1 cellular context compared by ENCODE assay signal in the genomic region with DNA sequence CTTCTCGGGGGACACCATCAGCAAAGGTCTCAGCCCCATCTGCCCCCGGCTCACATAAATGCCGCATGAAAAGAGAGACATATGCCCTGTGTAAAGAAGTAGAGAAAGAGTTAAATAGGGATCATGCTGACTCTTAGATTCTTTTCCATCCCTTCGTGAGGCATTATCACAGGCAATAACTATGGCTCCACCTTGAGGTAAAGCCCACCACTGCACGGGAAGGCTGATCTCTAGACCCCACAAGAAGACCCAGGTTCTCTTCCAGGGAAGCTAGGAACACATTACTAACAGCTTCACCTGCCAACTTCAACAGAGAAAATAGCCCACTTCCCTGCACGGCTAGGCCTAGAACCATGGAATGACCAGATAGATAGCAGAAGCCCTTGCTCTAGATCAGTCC.
TF ChIP-seq lines count a peak whose summit lies in the region.

No MANE protein-coding gene starts in this region.

TF ChIP-seq in SK-N-SH, 30 proteins besides CTCF, POLR2A, EP300 and RAD21 (continued from another document):
- TF ChIP-seq, protein P1, sequence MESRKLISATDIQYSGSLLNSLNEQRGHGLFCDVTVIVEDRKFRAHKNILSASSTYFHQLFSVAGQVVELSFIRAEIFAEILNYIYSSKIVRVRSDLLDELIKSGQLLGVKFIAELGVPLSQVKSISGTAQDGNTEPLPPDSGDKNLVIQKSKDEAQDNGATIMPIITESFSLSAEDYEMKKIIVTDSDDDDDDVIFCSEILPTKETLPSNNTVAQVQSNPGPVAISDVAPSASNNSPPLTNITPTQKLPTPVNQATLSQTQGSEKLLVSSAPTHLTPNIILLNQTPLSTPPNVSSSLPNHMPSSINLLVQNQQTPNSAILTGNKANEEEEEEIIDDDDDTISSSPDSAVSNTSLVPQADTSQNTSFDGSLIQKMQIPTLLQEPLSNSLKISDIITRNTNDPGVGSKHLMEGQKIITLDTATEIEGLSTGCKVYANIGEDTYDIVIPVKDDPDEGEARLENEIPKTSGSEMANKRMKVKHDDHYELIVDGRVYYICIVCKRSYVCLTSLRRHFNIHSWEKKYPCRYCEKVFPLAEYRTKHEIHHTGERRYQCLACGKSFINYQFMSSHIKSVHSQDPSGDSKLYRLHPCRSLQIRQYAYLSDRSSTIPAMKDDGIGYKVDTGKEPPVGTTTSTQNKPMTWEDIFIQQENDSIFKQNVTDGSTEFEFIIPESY (IDR thresholded peaks at IDR 0.05; ENCODE audit: borderline replicate concordance, low read depth) = no peak
- TF ChIP-seq, protein P2, sequence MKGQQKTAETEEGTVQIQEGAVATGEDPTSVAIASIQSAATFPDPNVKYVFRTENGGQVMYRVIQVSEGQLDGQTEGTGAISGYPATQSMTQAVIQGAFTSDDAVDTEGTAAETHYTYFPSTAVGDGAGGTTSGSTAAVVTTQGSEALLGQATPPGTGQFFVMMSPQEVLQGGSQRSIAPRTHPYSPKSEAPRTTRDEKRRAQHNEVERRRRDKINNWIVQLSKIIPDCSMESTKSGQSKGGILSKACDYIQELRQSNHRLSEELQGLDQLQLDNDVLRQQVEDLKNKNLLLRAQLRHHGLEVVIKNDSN (IDR thresholded peaks at IDR 0.05; ENCODE audit: borderline replicate concordance, low read depth) = no peak
- TF ChIP-seq JUND (IDR thresholded peaks at IDR 0.05) = no peak
- TF ChIP-seq TAF1 (IDR thresholded peaks at IDR 0.05; ENCODE audit: borderline replicate concordance, low read depth, low read length) = no peak
- TF ChIP-seq FOSL2 (IDR thresholded peaks at IDR 0.05; ENCODE audit: borderline replicate concordance, low read depth) = no peak
- TF ChIP-seq TCF12 (IDR thresholded peaks at IDR 0.05) = no peak
- TF ChIP-seq, protein P3, sequence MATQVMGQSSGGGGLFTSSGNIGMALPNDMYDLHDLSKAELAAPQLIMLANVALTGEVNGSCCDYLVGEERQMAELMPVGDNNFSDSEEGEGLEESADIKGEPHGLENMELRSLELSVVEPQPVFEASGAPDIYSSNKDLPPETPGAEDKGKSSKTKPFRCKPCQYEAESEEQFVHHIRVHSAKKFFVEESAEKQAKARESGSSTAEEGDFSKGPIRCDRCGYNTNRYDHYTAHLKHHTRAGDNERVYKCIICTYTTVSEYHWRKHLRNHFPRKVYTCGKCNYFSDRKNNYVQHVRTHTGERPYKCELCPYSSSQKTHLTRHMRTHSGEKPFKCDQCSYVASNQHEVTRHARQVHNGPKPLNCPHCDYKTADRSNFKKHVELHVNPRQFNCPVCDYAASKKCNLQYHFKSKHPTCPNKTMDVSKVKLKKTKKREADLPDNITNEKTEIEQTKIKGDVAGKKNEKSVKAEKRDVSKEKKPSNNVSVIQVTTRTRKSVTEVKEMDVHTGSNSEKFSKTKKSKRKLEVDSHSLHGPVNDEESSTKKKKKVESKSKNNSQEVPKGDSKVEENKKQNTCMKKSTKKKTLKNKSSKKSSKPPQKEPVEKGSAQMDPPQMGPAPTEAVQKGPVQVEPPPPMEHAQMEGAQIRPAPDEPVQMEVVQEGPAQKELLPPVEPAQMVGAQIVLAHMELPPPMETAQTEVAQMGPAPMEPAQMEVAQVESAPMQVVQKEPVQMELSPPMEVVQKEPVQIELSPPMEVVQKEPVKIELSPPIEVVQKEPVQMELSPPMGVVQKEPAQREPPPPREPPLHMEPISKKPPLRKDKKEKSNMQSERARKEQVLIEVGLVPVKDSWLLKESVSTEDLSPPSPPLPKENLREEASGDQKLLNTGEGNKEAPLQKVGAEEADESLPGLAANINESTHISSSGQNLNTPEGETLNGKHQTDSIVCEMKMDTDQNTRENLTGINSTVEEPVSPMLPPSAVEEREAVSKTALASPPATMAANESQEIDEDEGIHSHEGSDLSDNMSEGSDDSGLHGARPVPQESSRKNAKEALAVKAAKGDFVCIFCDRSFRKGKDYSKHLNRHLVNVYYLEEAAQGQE (IDR thresholded peaks at IDR 0.05; ENCODE audit: low read depth, low read length) = no peak
- no peak for TF ChIP-seq CHD2 (IDR thresholded peaks at IDR 0.05; ENCODE audit: low read length, partially characterized antibody)
